In the genomic region with DNA sequence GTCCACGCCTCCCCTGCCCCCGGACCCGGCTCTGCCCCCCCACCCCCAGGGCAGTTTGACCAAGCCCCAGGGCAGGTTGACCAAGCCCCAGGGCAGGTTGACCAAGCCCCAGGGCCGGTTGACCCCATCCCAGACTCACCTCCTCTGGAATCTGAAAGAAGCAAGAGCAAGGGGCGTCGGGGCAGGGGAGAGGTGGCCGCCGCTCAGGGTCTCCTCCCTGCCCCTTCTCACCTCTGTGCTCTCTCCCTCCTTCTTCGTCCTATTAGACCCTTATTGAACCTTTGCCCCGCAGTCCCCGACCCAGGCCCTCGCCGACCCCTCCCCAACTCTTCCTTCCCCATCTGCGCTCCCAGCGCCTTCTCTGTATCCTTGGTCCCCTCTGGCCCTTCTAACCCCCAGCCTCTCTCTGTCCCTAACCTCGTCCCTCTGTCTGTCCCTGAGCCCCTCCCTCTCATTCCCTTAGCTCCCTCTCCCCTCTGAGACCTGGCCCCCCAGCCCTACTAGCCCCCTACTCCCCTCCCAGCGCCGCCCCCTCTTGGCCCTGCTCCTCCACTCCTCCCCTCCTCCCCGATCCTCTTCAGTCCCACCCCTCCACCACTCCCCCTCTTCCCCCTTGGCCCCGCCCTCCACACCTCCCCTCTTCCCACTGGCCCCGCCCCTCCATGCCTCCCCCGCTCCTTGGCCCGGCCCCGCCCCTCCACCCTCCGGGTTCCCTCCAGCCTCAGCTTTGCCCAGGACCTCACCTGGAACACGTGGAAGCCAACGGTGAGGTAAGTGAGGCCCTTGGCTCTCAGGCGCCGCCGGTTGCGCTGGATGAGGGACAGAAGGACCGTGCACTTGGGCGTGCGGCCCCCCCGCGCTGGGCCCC, we compare ENCODE assay signal across 8 cellular contexts. TPM values are rescaled to one million over a fixed set of nuclear protein-coding genes. Genes with fewer than 3 reads are reported as not detected.
DNase-seq lines count a peak whose midpoint lies in the region; ATAC-seq, FAIRE-seq and TF ChIP-seq lines count a peak whose summit lies in the region.

No MANE protein-coding gene starts in this region.

- DNase-seq in GM12891 (ENCODE audit: insufficient read length, low spot score) (peak; percentile 73), NCI-H82 (lab: John Stamatoyannopoulos, UW) (peak; percentile 86), left ventricle myocardium inferior (no peak), T1000 (lab: John Stamatoyannopoulos, UW) (no peak)
- DNase-seq in stimulated activated CD4-positive, alpha-beta T cell treated with anti-CD3 and anti-CD28 coated beads, Interleukin-12 subunit alpha, Interleukin-12 subunit beta, amount 100 ng/mL, for 4 hours, result peak; percentile 66

- no peak overlapping the region for H3K27ac ChIP-seq in left ventricle myocardium inferior (replicated peaks)

- intact Hi-C loops in left ventricle myocardium inferior (cut with micrococcal nuclease), result no loop called here

- peaks cover 4% of the 10 kb centered on the region for H3K36me3 ChIP-seq in left ventricle myocardium inferior

- peak overlapping the region; percentile 61 for H3K27ac Mint-ChIP-seq in activated T-helper 17 cell treated with anti-CD3 and anti-CD28 coated beads, Interleukin-2, amount 50 U/mL, for 72 hours

- peaks cover 44% of the 10 kb centered on the region for H3K4me1 ChIP-seq in left ventricle myocardium inferior

- peaks cover 25% of the 10 kb centered on the region for H3K4me1 Mint-ChIP-seq in activated T-helper 17 cell treated with anti-CD3 and anti-CD28 coated beads, Interleukin-2, amount 50 U/mL, for 72 hours

- peak overlapping the region; percentile 56 for H3K4me3 ChIP-seq in left ventricle myocardium inferior

- no peak for TF ChIP-seq POLR2A in GM12891 (IDR thresholded peaks at IDR 0.05; ENCODE audit: low read depth, low read length)

- H3K36me3 Mint-ChIP-seq in activated T-helper 17 cell treated with anti-CD3 and anti-CD28 coated beads, Interleukin-2, amount 50 U/mL, for 72 hours (ENCODE audit: low read depth), result peaks cover 20% of the 10 kb centered on the region

- FAIRE-seq in GM12891 (lab: Jason Lieb, UNC), result peak; percentile 48

- no peaks in the 10 kb centered on the region for H3K9me3 Mint-ChIP-seq in activated T-helper 17 cell treated with anti-CD3 and anti-CD28 coated beads, Interleukin-2, amount 50 U/mL, for 72 hours

- ATAC-seq in activated T-helper 17 cell treated with anti-CD3 and anti-CD28 coated beads, Interleukin-2, amount 50 U/mL, for 72 hours (replicated peaks), result peak; percentile 37
- ATAC-seq in HG03342 (IDR thresholded peaks at IDR 0.05; ENCODE audit: unreplicated experiment), result no peak
- ATAC-seq in GM19351 (IDR thresholded peaks at IDR 0.05; ENCODE audit: unreplicated experiment), result no peak

- TF ChIP-seq CTCF in left ventricle myocardium inferior (IDR thresholded peaks at IDR 0.05; ENCODE audit: borderline replicate concordance), result no peak

- H3K4me3 Mint-ChIP-seq in activated T-helper 17 cell treated with anti-CD3 and anti-CD28 coated beads, Interleukin-2, amount 50 U/mL, for 72 hours, result peak overlapping the region; percentile 80

- no peaks in the 10 kb centered on the region for H3K27me3 Mint-ChIP-seq in activated T-helper 17 cell treated with anti-CD3 and anti-CD28 coated beads, Interleukin-2, amount 50 U/mL, for 72 hours

- no peaks in the 10 kb centered on the region for H3K9me3 ChIP-seq in left ventricle myocardium inferior (replicated peaks)

- no peaks in the 10 kb centered on the region for H3K27me3 ChIP-seq in left ventricle myocardium inferior (ENCODE audit: low read depth)

TF ChIP-seq in GM12891, 5 proteins besides CTCF, POLR2A, EP300 and RAD21:
- TF ChIP-seq TAF1 (IDR thresholded peaks at IDR 0.05; ENCODE audit: low read depth, low read length) (no peak), POLR2AphosphoS5 (IDR thresholded peaks at IDR 0.05; ENCODE audit: low read depth, low read length) (no peak), PAX5 (IDR thresholded peaks at IDR 0.05; ENCODE audit: insufficient read depth, low read length, severe bottlenecking) (no peak), POU2F2 (IDR thresholded peaks at IDR 0.05; ENCODE audit: low read depth, low read length) (no peak), SPI1 (IDR thresholded peaks at IDR 0.05; ENCODE audit: low read depth, low read length) (no peak)
TF ChIP-seq in GM12891: peak in this region for 0.

RNA-seq across cellular contexts. Expression of a gene that starts 7.6 kb away (rescaled TPM):
- polyA plus RNA-seq in GM12891 (2012; ENCODE audit: low read depth, missing spikeins), result 5.3 TPM
- total RNA-seq in activated T-helper 17 cell treated with anti-CD3 and anti-CD28 coated beads, Interleukin-2, amount 50 U/mL, for 72 hours, result 10 to 100 TPM in 1 of 2 donors, 1 to 10 TPM in 1; 3.8 to 75.3 TPM
- total RNA-seq in left ventricle myocardium inferior, result 0.22 TPM

RNA-seq across cellular contexts. Expression of a gene that starts 36.7 kb away (rescaled TPM):
- polyA plus RNA-seq in GM12891 (2012; ENCODE audit: low read depth, missing spikeins), result not detected
- total RNA-seq in activated T-helper 17 cell treated with anti-CD3 and anti-CD28 coated beads, Interleukin-2, amount 50 U/mL, for 72 hours, result not detected
- not detected for total RNA-seq in left ventricle myocardium inferior

RNA-seq across cellular contexts. Expression of a gene that starts 52.4 kb away (rescaled TPM):
- polyA plus RNA-seq in GM12891 (2012; ENCODE audit: low read depth, missing spikeins), result 0.51 TPM
- not detected for total RNA-seq in activated T-helper 17 cell treated with anti-CD3 and anti-CD28 coated beads, Interleukin-2, amount 50 U/mL, for 72 hours
- total RNA-seq in left ventricle myocardium inferior, result not detected

Comparison
In these comparisons a context has a peak if more than half of its experiments do, and no peak if none do; other contexts are left out.
1. DNase-seq: peak in GM12891 (single experiment), NCI-H82 (single experiment) and stimulated activated CD4-positive, alpha-beta T cell treated with anti-CD3 and anti-CD28 coated beads, Interleukin-12 subunit alpha, Interleukin-12 subunit beta, amount 100 ng/mL, for 4 hours (single experiment); none in left ventricle myocardium inferior (single experiment) and T1000 (single experiment).